ENCODE assay signal across 15 cellular contexts in genomic region chr7:37494940-37495339, GRCh38. TPM values are rescaled to one million over a fixed set of nuclear protein-coding genes. Genes with fewer than 3 reads are reported as not detected.
DNase-seq lines count a peak whose midpoint lies in the region; ATAC-seq lines count a peak whose summit lies in the region.
"Had no signal": no experiment of that assay in that cellular context is flagged by ENCODE, and none has a peak within 500 bp of the region (broad histone marks: within the 10 kb centered on the region; RNA-seq: fewer than 3 reads in every experiment).

No MANE protein-coding gene starts in this region.

- POLR2A ChIA-PET in activated CD4-positive, alpha-beta T cell treated with anti-CD3 and anti-CD28 coated beads for 36 hours (lab: Charles Lee): interaction anchor here (0.7 kb wide), 1 partner anchor 143 kb away, joined by 3 read pairs; no protein-coding TSS in a partner anchor

- peak overlapping the region; percentile 23 for H3K27ac ChIP-seq in substantia nigra (ENCODE audit: low read depth, low read length, poor library complexity, severe bottlenecking)

- peaks cover 8% of the 10 kb centered on the region for H3K4me1 Mint-ChIP-seq in activated CD4-positive, alpha-beta T cell treated with anti-CD3 and anti-CD28 coated beads for 36 hours
- H3K4me1 Mint-ChIP-seq in activated CD8-positive, alpha-beta memory T cell treated with anti-CD3 and anti-CD28 coated beads, Interleukin-2, amount 10 ng/mL, durations not matched to agents 7 days and 5 days: peaks cover 7% of the 10 kb centered on the region

- no peak overlapping the region for H3K4me3 Mint-ChIP-seq in activated CD4-positive, alpha-beta T cell treated with anti-CD3 and anti-CD28 coated beads for 36 hours
- no peak overlapping the region for H3K4me3 Mint-ChIP-seq in activated CD8-positive, alpha-beta memory T cell treated with anti-CD3 and anti-CD28 coated beads, Interleukin-2, amount 10 ng/mL, durations not matched to agents 7 days and 5 days
- H3K4me3 Mint-ChIP-seq: naive thymus-derived CD4-positive, alpha-beta T cell had no signal

- peak overlapping the region; percentile 25 for H3K27ac Mint-ChIP-seq in activated CD4-positive, alpha-beta T cell treated with anti-CD3 and anti-CD28 coated beads for 36 hours
- H3K27ac Mint-ChIP-seq in activated CD8-positive, alpha-beta memory T cell treated with anti-CD3 and anti-CD28 coated beads, Interleukin-2, amount 10 ng/mL, durations not matched to agents 7 days and 5 days: no peak overlapping the region
- H3K27ac Mint-ChIP-seq: naive thymus-derived CD4-positive, alpha-beta T cell had no signal

- intact Hi-C loops in activated CD4-positive, alpha-beta T cell treated with anti-CD3 and anti-CD28 coated beads for 36 hours (cut with DNase I, micrococcal nuclease): loop anchor here (1.0 to 10.0 kb wide), 8 partner anchors 46 to 290 kb away; partner anchors contain the start of gene ELMO1 (in 2 of the 2)

- DNase-seq in activated CD4-positive, alpha-beta T cell treated with anti-CD3 and anti-CD28 coated beads for 36 hours: no peak
- no peak for DNase-seq in activated CD4-positive, alpha-beta T cell treated with anti-CD3 and anti-CD28 coated beads, Interleukin-2, amount 50 U/mL, for 48 hours
- peak; percentile 81 to 89 for DNase-seq in NOMO-1 (lab: John Stamatoyannopoulos, UW; ENCODE audit: unreplicated experiment in 2 of 2)
- no peak for DNase-seq in substantia nigra (lab: John Stamatoyannopoulos, UW)
- no peak for DNase-seq in NCI-H2107 treated with DMSO at 0.1 percent for 48 hours (lab: John Stamatoyannopoulos, UW; ENCODE audit: unreplicated experiment)
- no peak for DNase-seq in activated CD4-positive, CD25-positive, alpha-beta regulatory T cell (lab: John Stamatoyannopoulos, UW)
- DNase-seq in activated CD8-positive, alpha-beta memory T cell treated with anti-CD3 and anti-CD28 coated beads, Interleukin-2, amount 10 ng/mL, durations not matched to agents 7 days and 5 days: no peak
- DNase-seq: 8988T, Calu3, kidney, right cardiac atrium, T1000 had no signal

- no peaks in the 10 kb centered on the region for H3K9me3 Mint-ChIP-seq in activated CD4-positive, alpha-beta T cell treated with anti-CD3 and anti-CD28 coated beads for 36 hours (ENCODE audit: low read depth)
- H3K9me3 Mint-ChIP-seq in activated CD8-positive, alpha-beta memory T cell treated with anti-CD3 and anti-CD28 coated beads, Interleukin-2, amount 10 ng/mL, durations not matched to agents 7 days and 5 days (ENCODE audit: low read depth): no peaks in the 10 kb centered on the region
- H3K9me3 Mint-ChIP-seq: naive thymus-derived CD4-positive, alpha-beta T cell had no signal

- CTCF ChIA-PET in activated CD4-positive, alpha-beta T cell treated with anti-CD3 and anti-CD28 coated beads for 36 hours (lab: Charles Lee): interaction anchor here (0.7 to 5.6 kb wide), 28 partner anchors 8 to 327 kb away, joined by 3 to 70 read pairs (median 4); no protein-coding TSS in a partner anchor
- CTCF ChIA-PET in activated CD8-positive, alpha-beta memory T cell treated with anti-CD3 and anti-CD28 coated beads, Interleukin-2, amount 10 ng/mL, durations not matched to agents 7 days and 5 days (lab: Charles Lee): interaction anchor here (0.9 to 3.3 kb wide), 16 partner anchors 9 to 446 kb away, joined by 3 to 26 read pairs (median 4); no protein-coding TSS in a partner anchor

- no peaks in the 10 kb centered on the region for H3K36me3 Mint-ChIP-seq in activated CD4-positive, alpha-beta T cell treated with anti-CD3 and anti-CD28 coated beads for 36 hours (ENCODE audit: low read depth)
- H3K36me3 Mint-ChIP-seq in activated CD8-positive, alpha-beta memory T cell treated with anti-CD3 and anti-CD28 coated beads, Interleukin-2, amount 10 ng/mL, durations not matched to agents 7 days and 5 days: no peaks in the 10 kb centered on the region
- H3K36me3 Mint-ChIP-seq: naive thymus-derived CD4-positive, alpha-beta T cell had no signal

- no peaks in the 10 kb centered on the region for H3K27me3 Mint-ChIP-seq in activated CD4-positive, alpha-beta T cell treated with anti-CD3 and anti-CD28 coated beads for 36 hours
- H3K27me3 Mint-ChIP-seq in activated CD8-positive, alpha-beta memory T cell treated with anti-CD3 and anti-CD28 coated beads, Interleukin-2, amount 10 ng/mL, durations not matched to agents 7 days and 5 days: no peaks in the 10 kb centered on the region
- H3K27me3 Mint-ChIP-seq: naive thymus-derived CD4-positive, alpha-beta T cell had no signal

- ATAC-seq in activated CD4-positive, alpha-beta T cell treated with anti-CD3 and anti-CD28 coated beads for 36 hours: no peak
- peak; percentile 37 for ATAC-seq in HG02798 (IDR thresholded peaks at IDR 0.05; ENCODE audit: poor library complexity, unreplicated experiment)
- no peak for ATAC-seq in activated CD8-positive, alpha-beta memory T cell treated with anti-CD3 and anti-CD28 coated beads, Interleukin-2, amount 10 ng/mL, durations not matched to agents 7 days and 5 days
- ATAC-seq: Panc1 had no signal

RNA-seq across cellular contexts. Expression of gene ELMO1, which starts 46.3 kb away (rescaled TPM):
- 100 to 1,000 TPM in 1 of 2 experiments, 10 to 100 TPM in 1; 96.2 to 173 TPM for total RNA-seq in activated CD4-positive, alpha-beta T cell treated with anti-CD3 and anti-CD28 coated beads for 36 hours
- 100 to 1,000 TPM; 101 TPM for total RNA-seq in activated CD8-positive, alpha-beta memory T cell treated with anti-CD3 and anti-CD28 coated beads, Interleukin-2, amount 10 ng/mL, durations not matched to agents 7 days and 5 days
- total RNA-seq: Calu3 had no signal

Comparison
In these comparisons a context has a peak if more than half of its experiments do, and no peak if none do; other contexts are left out.
1. DNase-seq: peak in NOMO-1 (2 of 2); none in activated CD4-positive, alpha-beta T cell treated with anti-CD3 and anti-CD28 coated beads for 36 hours (single experiment), activated CD4-positive, alpha-beta T cell treated with anti-CD3 and anti-CD28 coated beads, Interleukin-2, amount 50 U/mL, for 48 hours (0 of 2), substantia nigra (0 of 49), NCI-H2107 treated with DMSO at 0.1 percent for 48 hours (single experiment), activated CD4-positive, CD25-positive, alpha-beta regulatory T cell (0 of 4) and activated CD8-positive, alpha-beta memory T cell treated with anti-CD3 and anti-CD28 coated beads, Interleukin-2, amount 10 ng/mL, durations not matched to agents 7 days and 5 days (single experiment).